ENCODE assay signal across 9 cellular contexts in the genomic region with DNA sequence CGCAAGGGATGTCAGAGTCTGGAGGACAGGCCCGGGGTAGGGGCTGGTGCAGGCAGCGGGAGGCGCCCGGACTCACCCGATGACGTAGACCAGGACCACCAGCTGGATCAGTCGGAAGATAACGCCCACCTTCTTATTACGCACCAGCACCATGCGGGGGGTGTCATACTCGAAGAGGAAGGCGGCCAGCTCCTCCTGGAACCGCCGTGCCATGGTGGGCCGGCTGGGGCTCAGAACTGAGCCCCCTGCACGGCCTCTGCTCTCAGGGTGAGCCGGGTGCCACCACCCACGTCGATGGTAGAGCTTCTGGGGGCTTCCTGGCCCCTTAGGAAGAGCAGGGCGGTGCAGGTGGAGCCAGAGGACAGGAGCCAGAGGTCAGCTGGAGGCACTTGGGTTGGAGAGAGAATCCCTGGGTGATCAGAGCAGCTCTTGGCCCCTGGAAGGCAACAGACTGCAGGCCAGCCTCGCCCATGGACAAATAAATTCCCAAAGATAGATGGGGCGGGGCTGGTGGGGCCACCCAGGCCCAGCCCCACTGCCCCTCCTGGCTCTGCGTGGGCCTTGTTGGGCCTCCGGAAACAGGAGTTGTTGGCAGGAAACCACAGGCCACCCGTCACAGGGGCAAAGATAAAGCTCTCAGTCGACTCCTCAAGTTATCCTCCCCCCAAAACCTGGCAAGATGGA. TPM values are rescaled to one million over a fixed set of nuclear protein-coding genes. Genes with fewer than 3 reads are reported as not detected.
DNase-seq lines count a peak whose midpoint lies in the region; ATAC-seq and TF ChIP-seq lines count a peak whose summit lies in the region.
"Had no signal": no experiment of that assay in that cellular context is flagged by ENCODE, and none has a peak within 500 bp of the region (broad histone marks: within the 10 kb centered on the region; RNA-seq: fewer than 3 reads in every experiment).

TSS of gene P2RX1 (minus strand) at position 453 of the 684 bp plus-strand sequence. CDS start at position 213, 240 bp downstream.

- peaks cover 31% of the 10 kb centered on the region for H3K4me1 Mint-ChIP-seq in activated T-helper 1 cell treated with anti-CD3 and anti-CD28 coated beads, Interleukin-12 subunit alpha, Interleukin-12 subunit beta, Interleukin-2, Interleukin-4 antibody, amounts not matched to agents 30 ng/mL and 10 ng/mL and 1 ng/mL, durations not matched to agents 14 hours and 24 hours and 36 hours (ENCODE audit: low read depth)

- no TSS peak for BruUV-seq in A673 (replicated peaks; lab: Mats Ljungman, UMichigan)

- no peaks in the 10 kb centered on the region for H3K79me2 ChIP-seq in mesendoderm (ENCODE audit: control insufficient read depth, insufficient read depth, low read length)

- no peak within 1 kb of the TSS for H3K4me2 ChIP-seq in mesendoderm (ENCODE audit: low read length)

- CTCF ChIA-PET in A673 (lab: Charles Lee) = no interaction called here

- no peaks in the 10 kb centered on the region for H3K79me1 ChIP-seq in mesendoderm (ENCODE audit: low read length)

- no peak for ATAC-seq in foreskin keratinocyte

- no peak within 1 kb of the TSS for H2BK15ac ChIP-seq in mesendoderm (replicated peaks; ENCODE audit: low read depth)

- H3K4me3 ChIP-seq in A673 (ENCODE audit: low read depth, low read length, poor library complexity, severe bottlenecking) = no peak within 1 kb of the TSS
- no peak within 1 kb of the TSS for H3K4me3 ChIP-seq in mesendoderm (ENCODE audit: low read length)

- no peak within 1 kb of the TSS for H2BK120ac ChIP-seq in mesendoderm (ENCODE audit: low read depth, low read length)

- no peak within 1 kb of the TSS for H3K27ac ChIP-seq in A673 (ENCODE audit: low read depth, low read length, poor library complexity, severe bottlenecking)
- no peak within 1 kb of the TSS for H3K27ac ChIP-seq in mesendoderm (ENCODE audit: low read depth, low read length)
- no peak within 1 kb of the TSS for H3K27ac ChIP-seq in foreskin keratinocyte

- no peak within 1 kb of the TSS for H2AK5ac ChIP-seq in mesendoderm (ENCODE audit: low read length)

- H3K27me3 ChIP-seq in A673 (replicated peaks; ENCODE audit: insufficient read depth, low read depth, low read length, poor library complexity) (no peaks in the 10 kb centered on the region), mesendoderm (ENCODE audit: insufficient read depth, low read length, poor library complexity) (no peaks in the 10 kb centered on the region), foreskin keratinocyte (peaks cover 7% of the 10 kb centered on the region)

- H3K4me1 ChIP-seq in A673 (ENCODE audit: insufficient read depth, low read length, poor library complexity, severe bottlenecking) (peaks cover 9% of the 10 kb centered on the region), mesendoderm (ENCODE audit: control insufficient read depth, low read depth, low read length) (no peaks in the 10 kb centered on the region), foreskin keratinocyte (peaks cover 5% of the 10 kb centered on the region)

- H3K56ac ChIP-seq in mesendoderm (ENCODE audit: low read length) = no peak within 1 kb of the TSS

- DNase-seq in A673 (ENCODE audit: low spot score) (peak; percentile 38), KG1 (lab: John Stamatoyannopoulos, UW) (peak; percentile 57), mucosa of gallbladder (ENCODE audit: low spot score) (peak; percentile 42), mesendoderm (no peak), posterior cingulate gyrus (no peak), SHP77 (lab: John Stamatoyannopoulos, UW) (no peak), foreskin keratinocyte (no peak)
- peak; percentile 21 for DNase-seq in activated T-helper 1 cell treated with anti-CD3 and anti-CD28 coated beads, Interleukin-12 subunit alpha, Interleukin-12 subunit beta, Interleukin-2, Interleukin-4 antibody, amounts not matched to agents 30 ng/mL and 10 ng/mL and 1 ng/mL, durations not matched to agents 14 hours and 24 hours and 36 hours (ENCODE audit: low spot score)

- peak within 1 kb of the TSS; percentile 40 for H3K4me3 Mint-ChIP-seq in activated T-helper 1 cell treated with anti-CD3 and anti-CD28 coated beads, Interleukin-12 subunit alpha, Interleukin-12 subunit beta, Interleukin-2, Interleukin-4 antibody, amounts not matched to agents 30 ng/mL and 10 ng/mL and 1 ng/mL, durations not matched to agents 14 hours and 24 hours and 36 hours

- no peaks in the 10 kb centered on the region for H3K36me3 ChIP-seq in A673 (ENCODE audit: insufficient read depth, low read length, poor library complexity, severe bottlenecking)
- no peaks in the 10 kb centered on the region for H3K36me3 ChIP-seq in mesendoderm (ENCODE audit: control insufficient read depth, insufficient read depth, low read length)

- H3K23ac ChIP-seq in mesendoderm (ENCODE audit: low read length) = no peak within 1 kb of the TSS

- H3K27ac Mint-ChIP-seq in activated T-helper 1 cell treated with anti-CD3 and anti-CD28 coated beads, Interleukin-12 subunit alpha, Interleukin-12 subunit beta, Interleukin-2, Interleukin-4 antibody, amounts not matched to agents 30 ng/mL and 10 ng/mL and 1 ng/mL, durations not matched to agents 14 hours and 24 hours and 36 hours = peak within 1 kb of the TSS; percentile 48

- H3K9ac ChIP-seq in mesendoderm (ENCODE audit: low read length) = no peak within 1 kb of the TSS

- no peak within 1 kb of the TSS for H4K5ac ChIP-seq in mesendoderm (ENCODE audit: low read length)

- H3K9me3 Mint-ChIP-seq in activated T-helper 1 cell treated with anti-CD3 and anti-CD28 coated beads, Interleukin-12 subunit alpha, Interleukin-12 subunit beta, Interleukin-2, Interleukin-4 antibody, amounts not matched to agents 30 ng/mL and 10 ng/mL and 1 ng/mL, durations not matched to agents 14 hours and 24 hours and 36 hours = no peaks in the 10 kb centered on the region

- no peaks in the 10 kb centered on the region for H3K9me3 ChIP-seq in A673 (ENCODE audit: low read depth, low read length, poor library complexity, severe bottlenecking)

- POLR2A ChIA-PET in A673 (lab: Charles Lee; ENCODE audit: low non-redundant PET) = no interaction called here

- H3K36me3 Mint-ChIP-seq in activated T-helper 1 cell treated with anti-CD3 and anti-CD28 coated beads, Interleukin-12 subunit alpha, Interleukin-12 subunit beta, Interleukin-2, Interleukin-4 antibody, amounts not matched to agents 30 ng/mL and 10 ng/mL and 1 ng/mL, durations not matched to agents 14 hours and 24 hours and 36 hours (ENCODE audit: low read depth) = no peaks in the 10 kb centered on the region

- H2BK5ac ChIP-seq in mesendoderm (ENCODE audit: low read length) = no peak within 1 kb of the TSS

- WGBS in mesendoderm (ENCODE audit: extremely low coverage, insufficient coverage, low lambda C conversion rate) = no CpG with 5 or more reads among the region's 27 CpGs

- no peak within 1 kb of the TSS for H4K8ac ChIP-seq in mesendoderm (ENCODE audit: low read depth, low read length)

- intact Hi-C loops in A673 (cut with micrococcal nuclease; ENCODE audit: unreplicated experiment) (loop anchor here (10.0 kb wide), 3 partner anchors 159 to 499 kb away; no protein-coding TSS in a partner anchor), posterior cingulate gyrus (cut with DNase I) (loop anchor here (5.0 kb wide), 1 partner anchor 91 kb away; no protein-coding TSS in a partner anchor)
- intact Hi-C loops in activated T-helper 1 cell treated with anti-CD3 and anti-CD28 coated beads, Interleukin-12 subunit alpha, Interleukin-12 subunit beta, Interleukin-2, Interleukin-4 antibody, amounts not matched to agents 30 ng/mL and 10 ng/mL and 1 ng/mL, durations not matched to agents 14 hours and 24 hours and 36 hours (cut with micrococcal nuclease) = no loop called here

- H3K18ac ChIP-seq in mesendoderm (ENCODE audit: low read length) = no peak within 1 kb of the TSS

- TF ChIP-seq CTCF in A673 (conservative IDR thresholded peaks at IDR 0.05; ENCODE audit: low read depth, low read length) = no peak
- TF ChIP-seq CTCF in foreskin keratinocyte (conservative IDR thresholded peaks at IDR 0.05) = no peak

- H3K27me3 Mint-ChIP-seq in activated T-helper 1 cell treated with anti-CD3 and anti-CD28 coated beads, Interleukin-12 subunit alpha, Interleukin-12 subunit beta, Interleukin-2, Interleukin-4 antibody, amounts not matched to agents 30 ng/mL and 10 ng/mL and 1 ng/mL, durations not matched to agents 14 hours and 24 hours and 36 hours (ENCODE audit: insufficient read depth) = no peaks in the 10 kb centered on the region

- no peak within 1 kb of the TSS for H3K4ac ChIP-seq in mesendoderm (ENCODE audit: low read depth, low read length)

RNA-seq across cellular contexts. Expression of gene P2RX1, which starts in this region (rescaled TPM):
- total RNA-seq in A673 (2021) = 0.24 and 0.39 TPM in 2 replicates
- total RNA-seq in activated T-helper 1 cell treated with anti-CD3 and anti-CD28 coated beads, Interleukin-12 subunit alpha, Interleukin-12 subunit beta, Interleukin-2, Interleukin-4 antibody, amounts not matched to agents 30 ng/mL and 10 ng/mL and 1 ng/mL, durations not matched to agents 14 hours and 24 hours and 36 hours = 0.13 and 0.34 TPM in 2 replicates
- 2.8 TPM for total RNA-seq in mucosa of gallbladder
- polyA plus RNA-seq in mesendoderm (2013, experiment 1 of 2) = 0.03 TPM
- 0.03 TPM for polyA plus RNA-seq in mesendoderm (2013, experiment 2 of 2)
- total RNA-seq in foreskin keratinocyte = not detected in 2 replicates
- not detected in 2 replicates for polyA plus RNA-seq in foreskin keratinocyte
- total RNA-seq: epithelial cell of proximal tubule had no signal

Comparison
In these comparisons a context has a peak if more than half of its experiments do, and no peak if none do; other contexts are left out.
1. Peak in DNase-seq in A673; RNA of the gene not detected or under 1 TPM.
2. Peak in DNase-seq in activated T-helper 1 cell treated with anti-CD3 and anti-CD28 coated beads, Interleukin-12 subunit alpha, Interleukin-12 subunit beta, Interleukin-2, Interleukin-4 antibody, amounts not matched to agents 30 ng/mL and 10 ng/mL and 1 ng/mL, durations not matched to agents 14 hours and 24 hours and 36 hours; RNA of the gene not detected or under 1 TPM.
3. DNase-seq: peak in KG1 (single experiment) and mucosa of gallbladder (single experiment); none in mesendoderm (single experiment), posterior cingulate gyrus (0 of 10), SHP77 (0 of 2) and foreskin keratinocyte (0 of 2).